ENCODE assay signal across 9 cellular contexts in genomic region chr14:37874429-37875109, GRCh38.
DNase-seq lines count a peak whose midpoint lies in the region; ATAC-seq and TF ChIP-seq lines count a peak whose summit lies in the region.
"Had no signal": no experiment of that assay in that cellular context is flagged by ENCODE, and none has a peak within 500 bp of the region (broad histone marks: within the 10 kb centered on the region; RNA-seq: fewer than 3 reads in every experiment).

No MANE protein-coding gene starts in this region.

- intact Hi-C loops in ascending aorta (cut with DNase I) = loop anchor here (1.0 kb wide), 1 partner anchor 165 kb away; no protein-coding TSS in a partner anchor

- TF ChIP-seq CTCF in ascending aorta (IDR thresholded peaks at IDR 0.05) (peak; percentile 53 to 77 (median 74)), smooth muscle cell (IDR thresholded peaks at IDR 0.05; ENCODE audit: borderline replicate concordance, insufficient read depth, poor library complexity, severe bottlenecking) (peak; percentile 85)

- H3K9me3 ChIP-seq in T-helper 17 cell (ENCODE audit: control insufficient read depth, low read length, poor library complexity, severe bottlenecking) = no peaks in the 10 kb centered on the region
- H3K9me3 ChIP-seq in ascending aorta = no peaks in the 10 kb centered on the region
- H3K9me3 ChIP-seq in smooth muscle cell (replicated peaks; ENCODE audit: low read depth) = no peaks in the 10 kb centered on the region
- H3K9me3 ChIP-seq: BLaER1 treated with 17β-estradiol and CSF1 and Interleukin-3, amounts not matched to agents 10 nM and 100 nM had no signal

- H4K20me1 ChIP-seq in smooth muscle cell (ENCODE audit: low read depth) = no peaks in the 10 kb centered on the region
- H4K20me1 ChIP-seq: BLaER1 treated with 17β-estradiol and CSF1 and Interleukin-3, amounts not matched to agents 10 nM and 100 nM had no signal

- H3K27me3 Mint-ChIP-seq in T-helper 17 cell = peaks cover 6% of the 10 kb centered on the region

- peak; percentile 92 for ATAC-seq in HG02798 (IDR thresholded peaks at IDR 0.05; ENCODE audit: poor library complexity, unreplicated experiment)
- ATAC-seq in T-helper 17 cell = peak; percentile 84

- H3K4me2 ChIP-seq in smooth muscle cell = peak overlapping the region; percentile 40

- H3K4me1 ChIP-seq in ascending aorta (no peaks in the 10 kb centered on the region), smooth muscle cell (ENCODE audit: low read depth) (no peaks in the 10 kb centered on the region)

- peaks cover 7% of the 10 kb centered on the region for H3K4me1 Mint-ChIP-seq in T-helper 17 cell

- no peak overlapping the region for H3K4me3 ChIP-seq in ascending aorta
- no peak overlapping the region for H3K4me3 ChIP-seq in smooth muscle cell
- H3K4me3 ChIP-seq: BLaER1 treated with 17β-estradiol and CSF1 and Interleukin-3, amounts not matched to agents 10 nM and 100 nM had no signal

- no peaks in the 10 kb centered on the region for H3K36me3 Mint-ChIP-seq in T-helper 17 cell (ENCODE audit: low read depth)

- no peak overlapping the region for H3K9ac ChIP-seq in smooth muscle cell (ENCODE audit: low read depth)
- H3K9ac ChIP-seq: BLaER1 treated with 17β-estradiol and CSF1 and Interleukin-3, amounts not matched to agents 10 nM and 100 nM had no signal

- H3K79me2 ChIP-seq in smooth muscle cell (ENCODE audit: low read depth) = no peaks in the 10 kb centered on the region

- H3K27me3 ChIP-seq in ascending aorta (no peaks in the 10 kb centered on the region), smooth muscle cell (ENCODE audit: low read depth) (peaks cover 23% of the 10 kb centered on the region)
- H3K27me3 ChIP-seq: BLaER1 treated with 17β-estradiol and CSF1 and Interleukin-3, amounts not matched to agents 10 nM and 100 nM had no signal

- no peaks in the 10 kb centered on the region for H3F3A ChIP-seq in smooth muscle cell (ENCODE audit: low read depth)

- H3K27ac Mint-ChIP-seq in T-helper 17 cell = no peak overlapping the region

- H3K36me3 ChIP-seq in ascending aorta (no peaks in the 10 kb centered on the region), smooth muscle cell (ENCODE audit: low read depth) (no peaks in the 10 kb centered on the region)
- H3K36me3 ChIP-seq: BLaER1 treated with 17β-estradiol and CSF1 and Interleukin-3, amounts not matched to agents 10 nM and 100 nM had no signal

- H2AFZ ChIP-seq in smooth muscle cell (ENCODE audit: low read depth) = peak overlapping the region; percentile 18

- DNase-seq in NCI-H2081 (lab: John Stamatoyannopoulos, UW) = peak; percentile 76 to 77
- DNase-seq in NCI-H2081 treated with DMSO at 0.1 percent for 48 hours (lab: John Stamatoyannopoulos, UW) = no peak
- peak; percentile 62 for DNase-seq in NCI-H1417 treated with DMSO at 0.1 percent for 48 hours (lab: John Stamatoyannopoulos, UW)
- DNase-seq in T-helper 17 cell = peak; percentile 34 to 68 (median 50)
- DNase-seq in ascending aorta (ENCODE audit: low spot score in 2 of 2) = peak in 1 of 2 donors; percentile 82
- DNase-seq in hippocampal formation (lab: John Stamatoyannopoulos, UW) = peak; percentile 23 to 54
- DNase-seq in smooth muscle cell (lab: John Stamatoyannopoulos, UW; ENCODE audit: unreplicated experiment) = peak; percentile 65

- H3K27ac ChIP-seq in ascending aorta (no peak overlapping the region), smooth muscle cell (ENCODE audit: low read depth) (no peak overlapping the region)
- H3K27ac ChIP-seq: BLaER1 treated with 17β-estradiol and CSF1 and Interleukin-3, amounts not matched to agents 10 nM and 100 nM had no signal

- WGBS in smooth muscle cell (ENCODE audit: low lambda C conversion rate) = 38% methylated on average over 15 of the region's 15 CpGs

- no peak overlapping the region for H3K4me3 Mint-ChIP-seq in T-helper 17 cell
